Comparison of ENCODE assay signal across 20 cellular contexts in genomic region chr2:190993292-190993643, GRCh38. TPM values are rescaled to one million over a fixed set of nuclear protein-coding genes. Genes with fewer than 3 reads are reported as not detected.
DNase-seq lines count a peak whose midpoint lies in the region; ATAC-seq, FAIRE-seq and TF ChIP-seq lines count a peak whose summit lies in the region.
"Had no signal": no experiment of that assay in that cellular context is flagged by ENCODE, and none has a peak within 500 bp of the region (broad histone marks: within the 10 kb centered on the region; RNA-seq: fewer than 3 reads in every experiment).

No MANE protein-coding gene starts in this region.

- 93% methylated on average over 6 of the region's 6 CpGs for WGBS in A549 (ENCODE audit: missing lambda C conversion rate)

- dilution Hi-C loops in endothelial cell of umbilical vein (cut with MboI; ENCODE audit: extremely low pct_ligation_motif_present, low sequenced_read_pairs), result no loop called here

- BruUV-seq in endothelial cell of umbilical vein (replicated peaks; lab: Mats Ljungman, UMichigan), result no TSS peak

- H3K36me3 ChIP-seq in endothelial cell of umbilical vein (ENCODE audit: control insufficient read depth in 2 of 2, extremely low read depth in 1 of 2, insufficient read depth in 2 of 2, low read length in 2 of 2), result peaks cover 28 to 57% of the 10 kb centered on the region in 2 experiments

- no peak for DNase-seq in activated CD4-positive, alpha-beta T cell treated with anti-CD3 and anti-CD28 coated beads, Interleukin-2, amount 10 ng/mL, durations not matched to agents 24 days and 14 days
- DNase-seq in activated CD4-positive, alpha-beta T cell treated with anti-CD3 and anti-CD28 coated beads for 48 hours, result no peak
- DNase-seq in A549 (ENCODE audit: low read depth in 1 of 2, low spot score in 1 of 2) (no peak), T-helper 17 cell (no peak), endothelial cell of umbilical vein (ENCODE audit: low read depth, low spot score) (no peak), NCI-H2081 (lab: John Stamatoyannopoulos, UW) (no peak), Ammon's horn (ENCODE audit: low spot score) (no peak)
- DNase-seq: DMS79 treated with DMSO at 0.1 percent for 48 hours, GDM1, HCEC 1CT, IMR-90, NCI-H1417, NCI-H1930, NCI-H524 treated with DMSO at 0.1 percent for 48 hours had no signal

- no peak for TF ChIP-seq RAD21 in A549 (conservative IDR thresholded peaks at IDR 0.05 in 1 of 2, IDR thresholded peaks at IDR 0.05 in 1 of 2)

- no peak overlapping the region for H3K4me3 Mint-ChIP-seq in activated CD4-positive, alpha-beta T cell treated with anti-CD3 and anti-CD28 coated beads, Interleukin-2, amount 10 ng/mL, durations not matched to agents 24 days and 14 days
- H3K4me3 Mint-ChIP-seq in T-helper 17 cell, result no peak overlapping the region
- H3K4me3 Mint-ChIP-seq: CD14-positive monocyte had no signal

- H3K4me3 ChIP-seq in A549 (no peak overlapping the region), endothelial cell of umbilical vein (replicated peaks in 1 of 3; ENCODE audit: insufficient read depth in 1 of 3, low read depth in 1 of 3, low read length in 3 of 3) (no peak overlapping the region)

- FAIRE-seq in A549 (lab: Jason Lieb, UNC) (no peak), endothelial cell of umbilical vein (lab: Jason Lieb, UNC) (peak; percentile 12)
- FAIRE-seq: A204.1, D721Med, GM19239 had no signal

- H4K20me1 ChIP-seq in endothelial cell of umbilical vein (replicated peaks; ENCODE audit: control insufficient read depth, extremely low read depth, insufficient read depth, low read length), result no peaks in the 10 kb centered on the region

- no peak overlapping the region for H3K4me2 ChIP-seq in A549
- H3K4me2 ChIP-seq in endothelial cell of umbilical vein (ENCODE audit: insufficient read depth, low read length), result no peak overlapping the region

- H3K4me1 ChIP-seq in A549, result no peaks in the 10 kb centered on the region
- no peaks in the 10 kb centered on the region for H3K4me1 ChIP-seq in endothelial cell of umbilical vein (ENCODE audit: control insufficient read depth, extremely low read depth, insufficient read depth, low read length)

- intact Hi-C loops in activated CD4-positive, alpha-beta T cell treated with anti-CD3 and anti-CD28 coated beads, Interleukin-2, amount 10 ng/mL, durations not matched to agents 24 days and 14 days (cut with micrococcal nuclease), result no loop called here
- intact Hi-C loops in endothelial cell of umbilical vein (cut with micrococcal nuclease), result no loop called here

- CTCF ChIA-PET in A549 (lab: Yijun Ruan, JAX) (interaction anchor here (1.3 to 1.5 kb wide), 2 partner anchors 29 to 162 kb away, joined by 4 read pairs; no protein-coding TSS in a partner anchor), endothelial cell of umbilical vein (lab: Charles Lee) (interaction anchor here (1.1 kb wide), 1 partner anchor 13 kb away, joined by 3 read pairs; no protein-coding TSS in a partner anchor)

- no peaks in the 10 kb centered on the region for H3K9me1 ChIP-seq in endothelial cell of umbilical vein (replicated peaks; ENCODE audit: control insufficient read depth, extremely low read depth, insufficient read depth, low read length)

- H3K9me3 ChIP-seq in A549, result no peaks in the 10 kb centered on the region
- H3K9me3 ChIP-seq in T-helper 17 cell (ENCODE audit: control insufficient read depth, low read length, poor library complexity, severe bottlenecking), result no peaks in the 10 kb centered on the region
- no peaks in the 10 kb centered on the region for H3K9me3 ChIP-seq in endothelial cell of umbilical vein (replicated peaks; ENCODE audit: control insufficient read depth, insufficient read depth, low read length)

- H3K79me2 ChIP-seq in endothelial cell of umbilical vein (ENCODE audit: control insufficient read depth, insufficient read depth, low read length), result no peaks in the 10 kb centered on the region

- H3K27me3 ChIP-seq in endothelial cell of umbilical vein (ENCODE audit: control insufficient read depth in 2 of 2, insufficient read depth in 2 of 2, low read length in 2 of 2), result no peaks in the 10 kb centered on the region

- peaks cover 9% of the 10 kb centered on the region for H3K9me3 Mint-ChIP-seq in activated CD4-positive, alpha-beta T cell treated with anti-CD3 and anti-CD28 coated beads, Interleukin-2, amount 10 ng/mL, durations not matched to agents 24 days and 14 days

- TF ChIP-seq EP300 in A549 (IDR thresholded peaks at IDR 0.05), result no peak

- ATAC-seq in A549 (no peak), T-helper 17 cell (no peak), GM19328 (IDR thresholded peaks at IDR 0.05; ENCODE audit: unreplicated experiment) (no peak)

- H3K36me3 Mint-ChIP-seq in activated CD4-positive, alpha-beta T cell treated with anti-CD3 and anti-CD28 coated beads, Interleukin-2, amount 10 ng/mL, durations not matched to agents 24 days and 14 days (ENCODE audit: low read depth), result peaks cover 86% of the 10 kb centered on the region
- H3K36me3 Mint-ChIP-seq in T-helper 17 cell (ENCODE audit: low read depth), result peaks cover 24% of the 10 kb centered on the region

- peaks cover 61% of the 10 kb centered on the region for H3K4me1 Mint-ChIP-seq in activated CD4-positive, alpha-beta T cell treated with anti-CD3 and anti-CD28 coated beads, Interleukin-2, amount 10 ng/mL, durations not matched to agents 24 days and 14 days
- peaks cover 27% of the 10 kb centered on the region for H3K4me1 Mint-ChIP-seq in T-helper 17 cell

- H3K27ac ChIP-seq in A549 (no peak overlapping the region), endothelial cell of umbilical vein (ENCODE audit: insufficient read depth, low read depth, low read length) (no peak overlapping the region)
- H3K27ac ChIP-seq: RWPE1 had no signal

- H3K27ac Mint-ChIP-seq in activated CD4-positive, alpha-beta T cell treated with anti-CD3 and anti-CD28 coated beads, Interleukin-2, amount 10 ng/mL, durations not matched to agents 24 days and 14 days, result peak overlapping the region; percentile 79
- H3K27ac Mint-ChIP-seq in T-helper 17 cell, result peak overlapping the region; percentile 82

- no peak overlapping the region for H3K9ac ChIP-seq in endothelial cell of umbilical vein (replicated peaks; ENCODE audit: extremely low read depth, insufficient read depth, low read length)

- TF ChIP-seq POLR2A in A549 (IDR thresholded peaks at IDR 0.05; ENCODE audit: low read length), result no peak
- no peak for TF ChIP-seq POLR2A in endothelial cell of umbilical vein (IDR thresholded peaks at IDR 0.05; ENCODE audit: low read depth, low read length)

- POLR2A ChIA-PET in A549 (lab: Yijun Ruan, JAX) (no interaction called here), endothelial cell of umbilical vein (lab: Charles Lee) (no interaction called here)

- no peaks in the 10 kb centered on the region for H3K27me3 Mint-ChIP-seq in activated CD4-positive, alpha-beta T cell treated with anti-CD3 and anti-CD28 coated beads, Interleukin-2, amount 10 ng/mL, durations not matched to agents 24 days and 14 days
- no peaks in the 10 kb centered on the region for H3K27me3 Mint-ChIP-seq in T-helper 17 cell

- no peak overlapping the region for H2AFZ ChIP-seq in endothelial cell of umbilical vein (ENCODE audit: low read depth, low read length)

- TF ChIP-seq CTCF in A549 (IDR thresholded peaks at IDR 0.05) (no peak), endothelial cell of umbilical vein (IDR thresholded peaks at IDR 0.05; ENCODE audit: extremely low read depth in 1 of 2, insufficient read depth in 1 of 2, low read depth in 1 of 2, low read length in 2 of 2) (no peak)

TF ChIP-seq in A549, 52 proteins besides CTCF, POLR2A, EP300 and RAD21:
- no peak for TF ChIP-seq CBX8 (IDR thresholded peaks at IDR 0.05)
- TF ChIP-seq MAFK (IDR thresholded peaks at IDR 0.05; ENCODE audit: partially characterized antibody), result peak; percentile 56

TF ChIP-seq in endothelial cell of umbilical vein, 7 proteins besides CTCF, POLR2A, EP300 and RAD21:
- TF ChIP-seq GATA2 (IDR thresholded peaks at IDR 0.05; ENCODE audit: insufficient read depth, insufficient read length, low read depth, low read length) (no peak), JUN (IDR thresholded peaks at IDR 0.05; ENCODE audit: borderline replicate concordance, insufficient read depth, insufficient read length, low read depth) (no peak), EZH2 (IDR thresholded peaks at IDR 0.05; ENCODE audit: borderline replicate concordance, low read depth, low read length, severe bottlenecking) (no peak), FOS (IDR thresholded peaks at IDR 0.05; ENCODE audit: borderline replicate concordance, insufficient read depth, low read length) (no peak), MYC (IDR thresholded peaks at IDR 0.05; ENCODE audit: low read depth, low read length) (no peak), POLR2AphosphoS5 (IDR thresholded peaks at IDR 0.05; ENCODE audit: insufficient read depth, low read depth, low read length) (no peak)
- TF ChIP-seq, protein P1, sequence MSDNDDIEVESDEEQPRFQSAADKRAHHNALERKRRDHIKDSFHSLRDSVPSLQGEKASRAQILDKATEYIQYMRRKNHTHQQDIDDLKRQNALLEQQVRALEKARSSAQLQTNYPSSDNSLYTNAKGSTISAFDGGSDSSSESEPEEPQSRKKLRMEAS (IDR thresholded peaks at IDR 0.05; ENCODE audit: insufficient read depth, insufficient read length), result no peak

RNA-seq across cellular contexts. Expression of gene STAT1, which starts 20.7 kb away (rescaled TPM):
- total RNA-seq in activated CD4-positive, alpha-beta T cell treated with anti-CD3 and anti-CD28 coated beads, Interleukin-2, amount 10 ng/mL, durations not matched to agents 24 days and 14 days, result 152 and 160 TPM in 2 replicates
- polyA plus RNA-seq in A549 (2011; rRNA removed), result 167 and 182 TPM in 2 replicates
- 48.3 and 55.8 TPM in 2 replicates for polyA plus RNA-seq in A549 (2012; cell fraction: cytosol; rRNA removed)
- polyA plus RNA-seq in A549 (2012; cell fraction: nucleus; rRNA removed), result 55.1 and 61.8 TPM in 2 replicates
- 104 to 107 TPM (median 105 TPM) in 3 replicates for polyA plus RNA-seq in A549 (2017; fragmentation: RNase III; extraction: RNeasy Plus Mini Kit Qiagen cat#74134 plus additional on column Dnase treatment)
- polyA minus RNA-seq in A549 (2011; rRNA and poly(A)+ RNA removed), result 169 and 178 TPM in 2 replicates
- total RNA-seq in T-helper 17 cell, result 10 to 100 TPM; 80.7 to 86.4 TPM
- total RNA-seq in endothelial cell of umbilical vein, result 59.2 and 67.6 TPM in 2 replicates
- 56.1 and 64.2 TPM in 2 replicates for polyA plus RNA-seq in endothelial cell of umbilical vein
- polyA plus RNA-seq in endothelial cell of umbilical vein (2011; cell fraction: cytosol; rRNA removed), result 56.9 and 57.6 TPM in 2 replicates
- polyA plus RNA-seq in endothelial cell of umbilical vein (2011; cell fraction: nucleus; rRNA removed), result 108 and 111 TPM in 2 replicates
- polyA plus RNA-seq in endothelial cell of umbilical vein (2012), result 78.7 and 102 TPM in 2 replicates
- polyA minus RNA-seq in endothelial cell of umbilical vein, result 132 and 160 TPM in 2 replicates
- 25.5 TPM for polyA minus RNA-seq in endothelial cell of umbilical vein (2011; cell fraction: cytosol; rRNA and poly(A)+ RNA removed)
- polyA minus RNA-seq in endothelial cell of umbilical vein (2011; cell fraction: nucleus; rRNA and poly(A)+ RNA removed), result 147 and 163 TPM in 2 replicates
